Comparison of ENCODE assay signal across 1 cellular context in genomic region chr15:43118829-43119228, GRCh38.
TF ChIP-seq lines count a peak whose summit lies in the region.

No MANE protein-coding gene starts in this region.

TF ChIP-seq in GM12878, 131 proteins besides CTCF, POLR2A, EP300 and RAD21:
- TF ChIP-seq USF2 (IDR thresholded peaks at IDR 0.05; ENCODE audit: borderline replicate concordance, low read depth, low read length) (no peak), ZBTB33 (IDR thresholded peaks at IDR 0.05) (no peak), ZNF592 (IDR thresholded peaks at IDR 0.05) (no peak), IKZF2 (IDR thresholded peaks at IDR 0.05) (peak; percentile 39 to 46; a peak in 3 of 4 replicates)
